Comparison of ENCODE assay signal across 9 cellular contexts in genomic region chr9:113620016-113620376, GRCh38.
DNase-seq lines count a peak whose midpoint lies in the region; ATAC-seq, FAIRE-seq and TF ChIP-seq lines count a peak whose summit lies in the region.
"Had no signal": no experiment of that assay in that cellular context is flagged by ENCODE, and none has a peak within 500 bp of the region (broad histone marks: within the 10 kb centered on the region; RNA-seq: fewer than 3 reads in every experiment).

No MANE protein-coding gene starts in this region.

- H3K27ac ChIP-seq in H9 (ENCODE audit: insufficient read length, low read depth, low read length) (no peak overlapping the region), HepG2 (ENCODE audit: extremely low read length, insufficient read depth, low read length) (no peak overlapping the region), spleen (peak overlapping the region in 7 of 8 donors; percentile 52 to 84 (median 76))

- TF ChIP-seq CTCF in H9 (conservative IDR thresholded peaks at IDR 0.05) (no peak), HepG2 (CRISPR knock-in tag; IDR thresholded peaks at IDR 0.05) (no peak), spleen (IDR thresholded peaks at IDR 0.05 in 8 of 11, conservative IDR thresholded peaks at IDR 0.05 in 3 of 11) (no peak)

- in situ Hi-C loops in HepG2 (cut with HindIII; ENCODE audit: extremely low pct_ligation_motif_present, low pct_unique_long_range_greater_than_20kb), result no loop called here

- H3K9ac ChIP-seq in H9 (ENCODE audit: extremely low read depth, insufficient read length, low read length), result no peak overlapping the region
- H3K9ac ChIP-seq in adipocyte (ENCODE audit: low read length), result peak overlapping the region; percentile 84
- peak overlapping the region; percentile 55; the same call in 1 of the 2 replicates for H3K9ac ChIP-seq in HepG2 (ENCODE audit: insufficient read depth, low read depth, low read length)

- FAIRE-seq in HepG2 (lab: Jason Lieb, UNC), result no peak

- TF ChIP-seq EP300 in HepG2 (IDR thresholded peaks at IDR 0.05; ENCODE audit: low read depth in 2 of 2, low read length in 2 of 2) (no peak), HepG2 (CRISPR knock-in tag; IDR thresholded peaks at IDR 0.05; ENCODE audit: borderline replicate concordance) (no peak)

- no peaks in the 10 kb centered on the region for H3K79me1 ChIP-seq in H9 (ENCODE audit: insufficient read depth, low read depth, low read length, poor library complexity, severe bottlenecking)

- H3T11ph ChIP-seq in H9 (ENCODE audit: low read length), result no peak overlapping the region

- no peak overlapping the region for H2BK12ac ChIP-seq in H9 (ENCODE audit: insufficient read length, low read depth, low read length)

- H2BK15ac ChIP-seq in H9 (ENCODE audit: low read depth, low read length), result no peak overlapping the region

- no peak overlapping the region for H3K4me3 ChIP-seq in adipocyte (ENCODE audit: low read length)
- H3K4me3 ChIP-seq in HepG2 (replicated peaks in 1 of 3; ENCODE audit: insufficient read depth in 1 of 3, low read depth in 2 of 3, low read length in 3 of 3), result peak overlapping the region in 1 of 3 experiments; percentile 39; a peak in 2 of 6 replicates
- H3K4me3 ChIP-seq in spleen, result no peak overlapping the region

- no peak for TF ChIP-seq POLR2A in HepG2 (IDR thresholded peaks at IDR 0.05; ENCODE audit: insufficient read depth in 1 of 2, low read depth in 2 of 2, low read length in 2 of 2)
- no peak for TF ChIP-seq POLR2A in spleen (IDR thresholded peaks at IDR 0.05)

- H2AFZ ChIP-seq in H9 (ENCODE audit: low read length) (no peak overlapping the region), HepG2 (ENCODE audit: low read length) (no peak overlapping the region)

- no peak overlapping the region for H2BK120ac ChIP-seq in H9 (ENCODE audit: low read depth, low read length, poor library complexity, severe bottlenecking)

- no peak overlapping the region for H3K4ac ChIP-seq in H9 (ENCODE audit: low read depth, low read length)

- H3K23me2 ChIP-seq in H9 (ENCODE audit: insufficient read length, low read depth, low read length, poor library complexity, severe bottlenecking), result no peaks in the 10 kb centered on the region

- H3K56ac ChIP-seq in H9 (ENCODE audit: insufficient read length, low read depth, low read length), result no peak overlapping the region

- H3K79me2 ChIP-seq in H9 (ENCODE audit: insufficient read depth, low read length), result no peaks in the 10 kb centered on the region
- no peaks in the 10 kb centered on the region for H3K79me2 ChIP-seq in HepG2 (ENCODE audit: insufficient read depth, low read length)

- H3K4me2 ChIP-seq in H9 (ENCODE audit: insufficient read depth, insufficient read length, low read length) (no peak overlapping the region), HepG2 (ENCODE audit: low read depth, low read length) (peak overlapping the region; percentile 65)

- no peak overlapping the region for H2BK5ac ChIP-seq in H9 (ENCODE audit: insufficient read length, low read length)

- H3K4me1 Mint-ChIP-seq in H9, result peaks cover 49 to 62% of the 10 kb centered on the region in 2 experiments

- H3K4me3 Mint-ChIP-seq in H9, result no peak overlapping the region

- H3K18ac ChIP-seq in H9 (ENCODE audit: insufficient read length, low read depth, low read length), result peak overlapping the region; percentile 45

- H3K14ac ChIP-seq in H9 (ENCODE audit: insufficient read depth, low read length), result peak overlapping the region; percentile 51; the same call in 1 of the 2 replicates

- H4K20me1 ChIP-seq in H9 (ENCODE audit: control insufficient read depth, insufficient read depth, insufficient read length), result no peaks in the 10 kb centered on the region
- H4K20me1 ChIP-seq in HepG2 (ENCODE audit: insufficient read depth, low read length), result no peaks in the 10 kb centered on the region

- H3K27me3 Mint-ChIP-seq in H9 (ENCODE audit: low read depth), result peaks cover 7% of the 10 kb centered on the region; the same call in 1 of the 2 replicates

- no peak for DNase-seq in H9
- no peak for DNase-seq in adipocyte (ENCODE audit: low read depth)
- DNase-seq in HepG2 (ENCODE audit: low spot score), result no peak
- peak; percentile 42 for DNase-seq in spleen
- DNase-seq in activated naive CD4-positive, alpha-beta T cell (lab: John Stamatoyannopoulos, UW), result no peak
- no peak for DNase-seq in stimulated activated CD4-positive, alpha-beta T cell treated with anti-CD3 and anti-CD28 coated beads, Interleukin-4, amount 100 ng/mL, for 4 hours
- DNase-seq in GOT3 (lab: John Stamatoyannopoulos, UW), result no peak
- DNase-seq: erythroblast had no signal

- intact Hi-C loops in HepG2 (cut with micrococcal nuclease; ENCODE audit: unreplicated experiment) (no loop called here), spleen (cut with DNase I; ENCODE audit: low total_unique reads) (no loop called here)

- WGBS in H9 (ENCODE audit: extremely low coverage, insufficient read length, low lambda C conversion rate), result no CpG with 5 or more reads among the region's 7 CpGs
- 12% methylated on average over 5 of the region's 7 CpGs for WGBS in HepG2 (ENCODE audit: low lambda C conversion rate)
- WGBS in spleen, 5 donors, result 58 to 69% (median 67%) methylated on average over 7 of the region's 7 CpGs

- CTCF ChIA-PET in HepG2 (lab: Yijun Ruan, JAX; ENCODE audit: low intra/inter-chr PET ratio, low total read pairs), result no interaction called here

- H2AK5ac ChIP-seq in H9 (ENCODE audit: insufficient read length, low read length), result no peak overlapping the region

- TF ChIP-seq RAD21 in HepG2 (CRISPR knock-in tag; IDR thresholded peaks at IDR 0.05), result no peak

- no peaks in the 10 kb centered on the region for H3K9me3 Mint-ChIP-seq in H9

- no peak overlapping the region for H4K5ac ChIP-seq in H9 (ENCODE audit: insufficient read length, low read depth, low read length)

- H2BK20ac ChIP-seq in H9 (ENCODE audit: low read depth, low read length, poor library complexity, severe bottlenecking), result no peak overlapping the region

- H3K9me3 ChIP-seq in H9 (ENCODE audit: control insufficient read depth, low read depth, low read length), result no peaks in the 10 kb centered on the region
- no peaks in the 10 kb centered on the region for H3K9me3 ChIP-seq in adipocyte (ENCODE audit: control insufficient read depth, low read length)
- H3K9me3 ChIP-seq in HepG2 (ENCODE audit: low read length), result no peaks in the 10 kb centered on the region
- no peaks in the 10 kb centered on the region for H3K9me3 ChIP-seq in spleen

- H3K36me3 ChIP-seq in adipocyte (ENCODE audit: control insufficient read depth, insufficient read depth, low read length, severe bottlenecking) (no peaks in the 10 kb centered on the region), HepG2 (replicated peaks in 1 of 2; ENCODE audit: control insufficient read depth in 1 of 2, insufficient read depth in 2 of 2, low read length in 2 of 2) (no peaks in the 10 kb centered on the region), spleen (no peaks in the 10 kb centered on the region)

- no peaks in the 10 kb centered on the region for H3K27me3 ChIP-seq in H9 (ENCODE audit: insufficient read depth, low read length)
- H3K27me3 ChIP-seq in adipocyte (replicated peaks; ENCODE audit: control insufficient read depth, insufficient read depth, low read length), result no peaks in the 10 kb centered on the region
- peaks cover 0 to 12% of the 10 kb centered on the region in 2 experiments; a peak in 2 of 5 replicates for H3K27me3 ChIP-seq in HepG2 (ENCODE audit: control insufficient read depth in 1 of 2, insufficient read depth in 2 of 2, low read length in 2 of 2)
- H3K27me3 ChIP-seq in spleen (replicated peaks in 1 of 7), result peaks cover 0 to 5% (median 0%) of the 10 kb centered on the region in 7 donors

- H3K27ac Mint-ChIP-seq in H9, result no peak overlapping the region; a peak in 1 of 7 replicates

- no peaks in the 10 kb centered on the region; a peak in 1 of 7 replicates for H3K36me3 Mint-ChIP-seq in H9 (ENCODE audit: insufficient read depth in 1 of 3, low read depth in 3 of 3)

- TSS peak; percentile 93 for BruUV-seq in HepG2 (replicated peaks; lab: Mats Ljungman, UMichigan)

- H3K4me1 ChIP-seq in H9 (ENCODE audit: insufficient read depth, low read length) (peaks cover 20% of the 10 kb centered on the region; the same call in 1 of the 2 replicates), adipocyte (ENCODE audit: control insufficient read depth, insufficient read depth, low read length) (peaks cover 62% of the 10 kb centered on the region), HepG2 (ENCODE audit: insufficient read depth, low read length) (peaks cover 78% of the 10 kb centered on the region), spleen (peaks cover 16 to 83% (median 57%) of the 10 kb centered on the region in 6 donors)

- H3K23ac ChIP-seq in H9 (ENCODE audit: insufficient read length, low read depth, low read length), result no peak overlapping the region

- POLR2A ChIA-PET in HepG2 (lab: Yijun Ruan, JAX), result interaction anchor here (1.6 to 1.7 kb wide), 2 partner anchors 17 to 30 kb away, joined by 3 to 5 read pairs; no protein-coding TSS in a partner anchor

- ATAC-seq in HepG2, result peak; percentile 44
- ATAC-seq in HG03342 (IDR thresholded peaks at IDR 0.05; ENCODE audit: unreplicated experiment), result no peak

- no peak overlapping the region for H4K91ac ChIP-seq in H9 (ENCODE audit: insufficient read length, low read depth, low read length)

- no peak overlapping the region for H4K8ac ChIP-seq in H9 (replicated peaks; ENCODE audit: insufficient read length, low read depth, low read length)

TF ChIP-seq in HepG2, 621 proteins besides CTCF, POLR2A, EP300 and RAD21:
- TF ChIP-seq MXI1 (IDR thresholded peaks at IDR 0.05; ENCODE audit: borderline replicate concordance, low read depth, low read length), result no peak
- TF ChIP-seq HIC2 (CRISPR knock-in tag; IDR thresholded peaks at IDR 0.05; ENCODE audit: low read depth), result 0 out of 2 replicates have a peak, but pooled peaks have one; percentile 18
TF ChIP-seq in HepG2: peak in this region for 1.

Comparison
In these comparisons a context has a peak if more than half of its experiments do, and no peak if none do; other contexts are left out.
1. H3K27ac ChIP-seq: peak in spleen (7 of 8); none in H9 (single experiment) and HepG2 (single experiment).